2 cellular contexts compared by ENCODE assay signal in the genomic region with DNA sequence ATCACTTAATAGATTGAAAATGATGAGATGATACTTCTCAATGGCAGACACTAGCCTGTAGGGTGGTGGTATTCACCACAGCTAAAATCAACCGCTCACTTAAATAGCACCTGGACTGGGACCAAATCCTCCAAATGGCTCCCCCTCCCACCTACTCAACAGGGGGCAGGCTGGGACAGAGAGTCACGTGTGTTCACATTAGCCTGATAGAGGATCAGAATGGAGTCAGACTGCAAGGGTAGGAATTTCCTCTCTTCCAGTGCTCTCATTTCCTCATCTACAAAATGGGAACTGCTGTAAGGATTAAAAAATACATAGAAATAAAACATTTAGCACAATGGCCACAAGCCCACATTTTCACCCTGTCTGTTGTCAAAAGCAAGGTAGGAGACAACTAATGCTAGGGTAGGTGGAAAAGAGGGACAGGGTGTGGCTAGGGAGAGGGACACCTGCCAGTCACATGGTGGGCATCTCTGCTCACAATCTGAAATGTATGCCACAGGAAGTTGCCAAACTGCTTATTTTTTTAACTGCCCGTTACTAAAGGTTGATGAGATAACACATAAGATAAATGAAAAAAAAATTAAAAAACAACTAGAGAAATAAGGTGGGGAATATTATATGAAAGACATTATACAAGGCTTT.
A peak's percentile ranks its signal among the peaks of the same experiment; 100 is the strongest.
TF ChIP-seq lines count a peak whose summit lies in the region.

No MANE protein-coding gene starts in this region.

TF ChIP-seq in HEK293, 187 proteins besides CTCF, POLR2A, EP300 and RAD21 (continued from another document):
- TF ChIP-seq ZFHX2 (tag by site-specific recombination; conservative IDR thresholded peaks at IDR 0.05) (peak; percentile 41; the same call in 1 of the 2 replicates), ZXDB (tag by site-specific recombination; IDR thresholded peaks at IDR 0.05) (no peak), TCF7L2 (IDR thresholded peaks at IDR 0.05; ENCODE audit: borderline replicate concordance, low read depth, low read length) (no peak), KLF16 (tag by site-specific recombination; IDR thresholded peaks at IDR 0.05) (no peak), ZNF600 (tag by site-specific recombination; IDR thresholded peaks at IDR 0.05) (no peak), ZNF138 (tag by site-specific recombination; IDR thresholded peaks at IDR 0.05; ENCODE audit: borderline replicate concordance) (no peak), ZNF48 (tag by site-specific recombination; IDR thresholded peaks at IDR 0.05) (no peak), ZNF558 (tag by site-specific recombination; IDR thresholded peaks at IDR 0.05) (no peak), ZNF426 (tag by site-specific recombination; IDR thresholded peaks at IDR 0.05) (no peak), IKZF3 (tag by site-specific recombination; IDR thresholded peaks at IDR 0.05) (0 out of 2 replicates have a peak, but pooled peaks have one; percentile 16), EGR2 (tag by site-specific recombination; IDR thresholded peaks at IDR 0.05; ENCODE audit: low read depth) (0 out of 2 replicates have a peak, but pooled peaks have one; percentile 7), OSR2 (tag by site-specific recombination; IDR thresholded peaks at IDR 0.05) (no peak), ZNF596 (tag by site-specific recombination; IDR thresholded peaks at IDR 0.05) (no peak), SETDB1 (IDR thresholded peaks at IDR 0.05; ENCODE audit: insufficient read length, low read length) (no peak), ZNF157 (tag by site-specific recombination; IDR thresholded peaks at IDR 0.05) (no peak)
- TF ChIP-seq, protein P1, sequence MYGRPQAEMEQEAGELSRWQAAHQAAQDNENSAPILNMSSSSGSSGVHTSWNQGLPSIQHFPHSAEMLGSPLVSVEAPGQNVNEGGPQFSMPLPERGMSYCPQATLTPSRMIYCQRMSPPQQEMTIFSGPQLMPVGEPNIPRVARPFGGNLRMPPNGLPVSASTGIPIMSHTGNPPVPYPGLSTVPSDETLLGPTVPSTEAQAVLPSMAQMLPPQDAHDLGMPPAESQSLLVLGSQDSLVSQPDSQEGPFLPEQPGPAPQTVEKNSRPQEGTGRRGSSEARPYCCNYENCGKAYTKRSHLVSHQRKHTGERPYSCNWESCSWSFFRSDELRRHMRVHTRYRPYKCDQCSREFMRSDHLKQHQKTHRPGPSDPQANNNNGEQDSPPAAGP (tag by site-specific recombination; IDR thresholded peaks at IDR 0.05): no peak
- TF ChIP-seq, protein P2, sequence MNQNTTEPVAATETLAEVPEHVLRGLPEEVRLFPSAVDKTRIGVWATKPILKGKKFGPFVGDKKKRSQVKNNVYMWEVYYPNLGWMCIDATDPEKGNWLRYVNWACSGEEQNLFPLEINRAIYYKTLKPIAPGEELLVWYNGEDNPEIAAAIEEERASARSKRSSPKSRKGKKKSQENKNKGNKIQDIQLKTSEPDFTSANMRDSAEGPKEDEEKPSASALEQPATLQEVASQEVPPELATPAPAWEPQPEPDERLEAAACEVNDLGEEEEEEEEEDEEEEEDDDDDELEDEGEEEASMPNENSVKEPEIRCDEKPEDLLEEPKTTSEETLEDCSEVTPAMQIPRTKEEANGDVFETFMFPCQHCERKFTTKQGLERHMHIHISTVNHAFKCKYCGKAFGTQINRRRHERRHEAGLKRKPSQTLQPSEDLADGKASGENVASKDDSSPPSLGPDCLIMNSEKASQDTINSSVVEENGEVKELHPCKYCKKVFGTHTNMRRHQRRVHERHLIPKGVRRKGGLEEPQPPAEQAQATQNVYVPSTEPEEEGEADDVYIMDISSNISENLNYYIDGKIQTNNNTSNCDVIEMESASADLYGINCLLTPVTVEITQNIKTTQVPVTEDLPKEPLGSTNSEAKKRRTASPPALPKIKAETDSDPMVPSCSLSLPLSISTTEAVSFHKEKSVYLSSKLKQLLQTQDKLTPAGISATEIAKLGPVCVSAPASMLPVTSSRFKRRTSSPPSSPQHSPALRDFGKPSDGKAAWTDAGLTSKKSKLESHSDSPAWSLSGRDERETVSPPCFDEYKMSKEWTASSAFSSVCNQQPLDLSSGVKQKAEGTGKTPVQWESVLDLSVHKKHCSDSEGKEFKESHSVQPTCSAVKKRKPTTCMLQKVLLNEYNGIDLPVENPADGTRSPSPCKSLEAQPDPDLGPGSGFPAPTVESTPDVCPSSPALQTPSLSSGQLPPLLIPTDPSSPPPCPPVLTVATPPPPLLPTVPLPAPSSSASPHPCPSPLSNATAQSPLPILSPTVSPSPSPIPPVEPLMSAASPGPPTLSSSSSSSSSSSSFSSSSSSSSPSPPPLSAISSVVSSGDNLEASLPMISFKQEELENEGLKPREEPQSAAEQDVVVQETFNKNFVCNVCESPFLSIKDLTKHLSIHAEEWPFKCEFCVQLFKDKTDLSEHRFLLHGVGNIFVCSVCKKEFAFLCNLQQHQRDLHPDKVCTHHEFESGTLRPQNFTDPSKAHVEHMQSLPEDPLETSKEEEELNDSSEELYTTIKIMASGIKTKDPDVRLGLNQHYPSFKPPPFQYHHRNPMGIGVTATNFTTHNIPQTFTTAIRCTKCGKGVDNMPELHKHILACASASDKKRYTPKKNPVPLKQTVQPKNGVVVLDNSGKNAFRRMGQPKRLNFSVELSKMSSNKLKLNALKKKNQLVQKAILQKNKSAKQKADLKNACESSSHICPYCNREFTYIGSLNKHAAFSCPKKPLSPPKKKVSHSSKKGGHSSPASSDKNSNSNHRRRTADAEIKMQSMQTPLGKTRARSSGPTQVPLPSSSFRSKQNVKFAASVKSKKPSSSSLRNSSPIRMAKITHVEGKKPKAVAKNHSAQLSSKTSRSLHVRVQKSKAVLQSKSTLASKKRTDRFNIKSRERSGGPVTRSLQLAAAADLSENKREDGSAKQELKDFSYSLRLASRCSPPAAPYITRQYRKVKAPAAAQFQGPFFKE (tag by site-specific recombination; IDR thresholded peaks at IDR 0.05; ENCODE audit: borderline replicate concordance): no peak
- TF ChIP-seq, protein P3, sequence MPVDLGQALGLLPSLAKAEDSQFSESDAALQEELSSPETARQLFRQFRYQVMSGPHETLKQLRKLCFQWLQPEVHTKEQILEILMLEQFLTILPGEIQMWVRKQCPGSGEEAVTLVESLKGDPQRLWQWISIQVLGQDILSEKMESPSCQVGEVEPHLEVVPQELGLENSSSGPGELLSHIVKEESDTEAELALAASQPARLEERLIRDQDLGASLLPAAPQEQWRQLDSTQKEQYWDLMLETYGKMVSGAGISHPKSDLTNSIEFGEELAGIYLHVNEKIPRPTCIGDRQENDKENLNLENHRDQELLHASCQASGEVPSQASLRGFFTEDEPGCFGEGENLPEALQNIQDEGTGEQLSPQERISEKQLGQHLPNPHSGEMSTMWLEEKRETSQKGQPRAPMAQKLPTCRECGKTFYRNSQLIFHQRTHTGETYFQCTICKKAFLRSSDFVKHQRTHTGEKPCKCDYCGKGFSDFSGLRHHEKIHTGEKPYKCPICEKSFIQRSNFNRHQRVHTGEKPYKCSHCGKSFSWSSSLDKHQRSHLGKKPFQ (tag by site-specific recombination; IDR thresholded peaks at IDR 0.05): no peak
- TF ChIP-seq, protein P4, sequence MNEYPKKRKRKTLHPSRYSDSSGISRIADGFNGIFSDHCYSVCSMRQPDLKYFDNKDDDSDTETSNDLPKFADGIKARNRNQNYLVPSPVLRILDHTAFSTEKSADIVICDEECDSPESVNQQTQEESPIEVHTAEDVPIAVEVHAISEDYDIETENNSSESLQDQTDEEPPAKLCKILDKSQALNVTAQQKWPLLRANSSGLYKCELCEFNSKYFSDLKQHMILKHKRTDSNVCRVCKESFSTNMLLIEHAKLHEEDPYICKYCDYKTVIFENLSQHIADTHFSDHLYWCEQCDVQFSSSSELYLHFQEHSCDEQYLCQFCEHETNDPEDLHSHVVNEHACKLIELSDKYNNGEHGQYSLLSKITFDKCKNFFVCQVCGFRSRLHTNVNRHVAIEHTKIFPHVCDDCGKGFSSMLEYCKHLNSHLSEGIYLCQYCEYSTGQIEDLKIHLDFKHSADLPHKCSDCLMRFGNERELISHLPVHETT (tag by site-specific recombination; IDR thresholded peaks at IDR 0.05): no peak

TF ChIP-seq in WTC11, 78 proteins besides CTCF, POLR2A, EP300 and RAD21 (continued from another document):
- TF ChIP-seq GRHL2 (CRISPR knock-in tag; IDR thresholded peaks at IDR 0.05; ENCODE audit: insufficient replicate concordance, severe bottlenecking): no peak
- no peak for TF ChIP-seq NFATC4 (CRISPR knock-in tag; IDR thresholded peaks at IDR 0.05)
- TF ChIP-seq, protein P5, sequence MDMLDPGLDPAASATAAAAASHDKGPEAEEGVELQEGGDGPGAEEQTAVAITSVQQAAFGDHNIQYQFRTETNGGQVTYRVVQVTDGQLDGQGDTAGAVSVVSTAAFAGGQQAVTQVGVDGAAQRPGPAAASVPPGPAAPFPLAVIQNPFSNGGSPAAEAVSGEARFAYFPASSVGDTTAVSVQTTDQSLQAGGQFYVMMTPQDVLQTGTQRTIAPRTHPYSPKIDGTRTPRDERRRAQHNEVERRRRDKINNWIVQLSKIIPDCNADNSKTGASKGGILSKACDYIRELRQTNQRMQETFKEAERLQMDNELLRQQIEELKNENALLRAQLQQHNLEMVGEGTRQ (CRISPR knock-in tag; IDR thresholded peaks at IDR 0.05): peak; percentile 69
